In genomic region chr5:138595396-138595795, GRCh38 we compare ENCODE assay signal across 2 cellular contexts.
TF ChIP-seq lines count a peak whose summit lies in the region.

No MANE protein-coding gene starts in this region.

TF ChIP-seq in Ishikawa, 13 proteins besides CTCF, POLR2A, EP300 and RAD21:
- no peak for TF ChIP-seq ZBTB7A (IDR thresholded peaks at IDR 0.05; ENCODE audit: low read depth)
- no peak for TF ChIP-seq TEAD4 (IDR thresholded peaks at IDR 0.05)
- TF ChIP-seq, protein P1, sequence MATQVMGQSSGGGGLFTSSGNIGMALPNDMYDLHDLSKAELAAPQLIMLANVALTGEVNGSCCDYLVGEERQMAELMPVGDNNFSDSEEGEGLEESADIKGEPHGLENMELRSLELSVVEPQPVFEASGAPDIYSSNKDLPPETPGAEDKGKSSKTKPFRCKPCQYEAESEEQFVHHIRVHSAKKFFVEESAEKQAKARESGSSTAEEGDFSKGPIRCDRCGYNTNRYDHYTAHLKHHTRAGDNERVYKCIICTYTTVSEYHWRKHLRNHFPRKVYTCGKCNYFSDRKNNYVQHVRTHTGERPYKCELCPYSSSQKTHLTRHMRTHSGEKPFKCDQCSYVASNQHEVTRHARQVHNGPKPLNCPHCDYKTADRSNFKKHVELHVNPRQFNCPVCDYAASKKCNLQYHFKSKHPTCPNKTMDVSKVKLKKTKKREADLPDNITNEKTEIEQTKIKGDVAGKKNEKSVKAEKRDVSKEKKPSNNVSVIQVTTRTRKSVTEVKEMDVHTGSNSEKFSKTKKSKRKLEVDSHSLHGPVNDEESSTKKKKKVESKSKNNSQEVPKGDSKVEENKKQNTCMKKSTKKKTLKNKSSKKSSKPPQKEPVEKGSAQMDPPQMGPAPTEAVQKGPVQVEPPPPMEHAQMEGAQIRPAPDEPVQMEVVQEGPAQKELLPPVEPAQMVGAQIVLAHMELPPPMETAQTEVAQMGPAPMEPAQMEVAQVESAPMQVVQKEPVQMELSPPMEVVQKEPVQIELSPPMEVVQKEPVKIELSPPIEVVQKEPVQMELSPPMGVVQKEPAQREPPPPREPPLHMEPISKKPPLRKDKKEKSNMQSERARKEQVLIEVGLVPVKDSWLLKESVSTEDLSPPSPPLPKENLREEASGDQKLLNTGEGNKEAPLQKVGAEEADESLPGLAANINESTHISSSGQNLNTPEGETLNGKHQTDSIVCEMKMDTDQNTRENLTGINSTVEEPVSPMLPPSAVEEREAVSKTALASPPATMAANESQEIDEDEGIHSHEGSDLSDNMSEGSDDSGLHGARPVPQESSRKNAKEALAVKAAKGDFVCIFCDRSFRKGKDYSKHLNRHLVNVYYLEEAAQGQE (IDR thresholded peaks at IDR 0.05; ENCODE audit: low read depth) = no peak
- TF ChIP-seq, protein P2, sequence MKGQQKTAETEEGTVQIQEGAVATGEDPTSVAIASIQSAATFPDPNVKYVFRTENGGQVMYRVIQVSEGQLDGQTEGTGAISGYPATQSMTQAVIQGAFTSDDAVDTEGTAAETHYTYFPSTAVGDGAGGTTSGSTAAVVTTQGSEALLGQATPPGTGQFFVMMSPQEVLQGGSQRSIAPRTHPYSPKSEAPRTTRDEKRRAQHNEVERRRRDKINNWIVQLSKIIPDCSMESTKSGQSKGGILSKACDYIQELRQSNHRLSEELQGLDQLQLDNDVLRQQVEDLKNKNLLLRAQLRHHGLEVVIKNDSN (IDR thresholded peaks at IDR 0.05) = no peak
- TF ChIP-seq TAF1 (IDR thresholded peaks at IDR 0.05; ENCODE audit: low read depth) = no peak
- no peak for TF ChIP-seq TCF12 (IDR thresholded peaks at IDR 0.05; ENCODE audit: low read depth)
- TF ChIP-seq EGR1 (IDR thresholded peaks at IDR 0.05) = no peak
- TF ChIP-seq FOXM1 (IDR thresholded peaks at IDR 0.05; ENCODE audit: borderline replicate concordance, low read depth) = no peak
- TF ChIP-seq CREB1 (IDR thresholded peaks at IDR 0.05; ENCODE audit: low read depth) = no peak
- no peak for TF ChIP-seq YY1 (IDR thresholded peaks at IDR 0.05; ENCODE audit: low read depth)
- no peak for TF ChIP-seq CEBPB (IDR thresholded peaks at IDR 0.05)
- TF ChIP-seq, protein P3, sequence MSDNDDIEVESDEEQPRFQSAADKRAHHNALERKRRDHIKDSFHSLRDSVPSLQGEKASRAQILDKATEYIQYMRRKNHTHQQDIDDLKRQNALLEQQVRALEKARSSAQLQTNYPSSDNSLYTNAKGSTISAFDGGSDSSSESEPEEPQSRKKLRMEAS (IDR thresholded peaks at IDR 0.05) = no peak
- no peak for TF ChIP-seq NFIC (IDR thresholded peaks at IDR 0.05)
TF ChIP-seq in Ishikawa: peak in this region for 0.

TF ChIP-seq in HepG2, 621 proteins besides CTCF, POLR2A, EP300 and RAD21:
- TF ChIP-seq STAG1 (CRISPR knock-in tag; IDR thresholded peaks at IDR 0.05) = peak; percentile 54
- TF ChIP-seq RXRB (CRISPR knock-in tag; IDR thresholded peaks at IDR 0.05; ENCODE audit: borderline replicate concordance) = no peak
